In the genomic region with DNA sequence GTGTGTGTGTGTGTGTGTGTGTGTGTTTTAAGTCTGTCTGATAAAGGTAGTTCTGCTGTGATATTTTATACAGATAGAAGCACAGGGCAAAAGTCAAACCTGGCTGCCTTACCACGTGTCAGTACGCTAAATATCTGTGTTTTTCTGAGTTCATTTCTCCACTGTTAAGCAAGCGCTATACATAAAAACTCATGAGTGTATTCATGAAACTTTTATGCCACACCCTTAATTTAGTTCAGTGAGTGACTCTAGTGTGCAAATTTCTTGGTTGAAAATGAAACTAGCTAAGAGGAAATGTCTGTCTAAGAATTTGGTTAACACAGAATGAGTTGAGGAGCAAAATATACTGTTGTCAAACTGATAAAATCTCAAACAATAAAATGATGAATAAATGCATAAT, we compare ENCODE assay signal across 9 cellular contexts. TPM values are rescaled to one million over a fixed set of nuclear protein-coding genes. Genes with fewer than 3 reads are reported as not detected.
DNase-seq lines count a peak whose midpoint lies in the region; ATAC-seq and TF ChIP-seq lines count a peak whose summit lies in the region.
"Had no signal": no experiment of that assay in that cellular context is flagged by ENCODE, and none has a peak within 500 bp of the region (broad histone marks: within the 10 kb centered on the region; RNA-seq: fewer than 3 reads in every experiment).

No MANE protein-coding gene starts in this region.

- TF ChIP-seq CTCF in GM13976 (IDR thresholded peaks at IDR 0.05; ENCODE audit: borderline replicate concordance, control extremely low read depth, extremely low read depth, insufficient read depth, missing control alignments) (no peak), PC-9 (conservative IDR thresholded peaks at IDR 0.05) (no peak)

- H3K27ac ChIP-seq in caudate nucleus (ENCODE audit: low read depth, low read length) = no peak overlapping the region
- H3K27ac ChIP-seq in PC-9 = no peak overlapping the region

- H3K9me3 ChIP-seq in PC-9 (ENCODE audit: insufficient read depth, low read depth) = no peaks in the 10 kb centered on the region

- no peak overlapping the region for H3K4me2 ChIP-seq in PC-9

- H3F3A ChIP-seq in PC-9 (ENCODE audit: insufficient read depth, low read depth) = no peaks in the 10 kb centered on the region

- H3K4me3 ChIP-seq in PC-9 = no peak overlapping the region

- H4K20me1 ChIP-seq in PC-9 (ENCODE audit: insufficient read depth) = no peaks in the 10 kb centered on the region

- H3K27me3 ChIP-seq in PC-9 (ENCODE audit: insufficient read depth, low read depth) = no peaks in the 10 kb centered on the region

- CTCF ChIA-PET in PC-9 (lab: Charles Lee) = no interaction called here

- no TSS peak for BruUV-seq in PC-9 (replicated peaks; lab: Mats Ljungman, UMichigan)

- in situ Hi-C loops in GM13976 (cut with MboI; ENCODE audit: low sequenced_read_pairs, unreplicated experiment) = loop anchor here (25.0 kb wide), 1 partner anchor 482 kb away; no protein-coding TSS in a partner anchor

- no peaks in the 10 kb centered on the region for H3K9me2 ChIP-seq in PC-9 (ENCODE audit: insufficient read depth)

- intact Hi-C loops in PC-9 (cut with micrococcal nuclease; ENCODE audit: unreplicated experiment) = no loop called here

- no peaks in the 10 kb centered on the region for H3K36me3 ChIP-seq in PC-9 (ENCODE audit: low read depth)

- no peak overlapping the region for H2AFZ ChIP-seq in PC-9

- H3K4me1 ChIP-seq in PC-9 (replicated peaks; ENCODE audit: insufficient read depth) = no peaks in the 10 kb centered on the region

- DNase-seq in GM13976 (ENCODE audit: low spot score) (peak; percentile 70), caudate nucleus (lab: John Stamatoyannopoulos, UW) (no peak), NCI-H1105 (lab: John Stamatoyannopoulos, UW) (no peak), PC-9 (no peak), COLO668 (lab: John Stamatoyannopoulos, UW; ENCODE audit: unreplicated experiment) (no peak)
- DNase-seq: effector CD8-positive, alpha-beta T cell had no signal

- no peaks in the 10 kb centered on the region for H3K79me2 ChIP-seq in PC-9 (ENCODE audit: low read depth)

- ATAC-seq in GM21390 (IDR thresholded peaks at IDR 0.05; ENCODE audit: unreplicated experiment) = peak; percentile 93
- ATAC-seq in HG03469 (IDR thresholded peaks at IDR 0.05; ENCODE audit: unreplicated experiment) = peak; percentile 90
- ATAC-seq in esophagus mucosa = peak; percentile 50

- POLR2A ChIA-PET in PC-9 (lab: Charles Lee; ENCODE audit: unreplicated experiment) = no interaction called here

RNA-seq across cellular contexts. Expression of a gene that starts 11.2 kb away (rescaled TPM):
- total RNA-seq in esophagus mucosa (11.2 TPM), PC-9 (2021) (15.2 and 16.9 TPM in 2 replicates)
